Comparison of ENCODE assay signal across 8 cellular contexts in the genomic region with DNA sequence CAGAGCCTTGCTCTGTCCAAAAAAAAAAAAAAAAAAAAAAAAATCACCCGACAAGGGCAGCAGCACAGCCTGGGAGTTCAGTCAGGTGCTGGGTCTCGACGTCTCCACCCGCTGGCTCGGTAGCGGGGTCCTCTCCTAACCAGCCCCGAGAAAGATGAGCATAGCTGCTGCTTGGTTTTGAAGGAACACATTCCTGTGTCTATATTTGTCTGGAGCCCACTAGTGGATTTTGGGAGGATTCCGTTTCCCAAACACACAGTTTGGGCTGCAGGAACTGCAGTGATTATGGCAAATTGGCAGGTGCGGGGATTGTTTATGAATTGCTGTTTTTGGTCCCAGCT. TPM values are rescaled to one million over a fixed set of nuclear protein-coding genes. Genes with fewer than 3 reads are reported as not detected.
A peak's percentile ranks its signal among the peaks of the same experiment; 100 is the strongest.
DNase-seq lines count a peak whose midpoint lies in the region; ATAC-seq lines count a peak whose summit lies in the region.

No MANE protein-coding gene starts in this region.

- no peaks in the 10 kb centered on the region for H3K9me3 Mint-ChIP-seq in activated T-cell treated with anti-CD3 and anti-CD28 coated beads, Interleukin-2, amount 50 U/mL, for 4 hours
- no peaks in the 10 kb centered on the region for H3K9me3 Mint-ChIP-seq in activated T-helper 17 cell treated with anti-CD3 and anti-CD28 coated beads, Interleukin-2, amount 50 U/mL, for 72 hours

- no peak overlapping the region for H3K27ac ChIP-seq in thymus (ENCODE audit: low read depth)

- 73% methylated on average over 9 of the region's 9 CpGs for WGBS in thymus

- H3K9me3 ChIP-seq in thymus (ENCODE audit: control insufficient read depth): no peaks in the 10 kb centered on the region

- peak overlapping the region; percentile 56 for H3K27ac Mint-ChIP-seq in activated T-helper 17 cell treated with anti-CD3 and anti-CD28 coated beads, Interleukin-2, amount 50 U/mL, for 72 hours

- H3K4me1 ChIP-seq in thymus (ENCODE audit: control insufficient read depth, insufficient read depth, low read length): peaks cover 4% of the 10 kb centered on the region

- peaks cover 6% of the 10 kb centered on the region for H3K36me3 Mint-ChIP-seq in activated T-cell treated with anti-CD3 and anti-CD28 coated beads, Interleukin-2, amount 50 U/mL, for 4 hours (ENCODE audit: insufficient read depth)
- H3K36me3 Mint-ChIP-seq in activated T-helper 17 cell treated with anti-CD3 and anti-CD28 coated beads, Interleukin-2, amount 50 U/mL, for 72 hours (ENCODE audit: low read depth): no peaks in the 10 kb centered on the region

- peaks cover 3% of the 10 kb centered on the region for H3K27me3 Mint-ChIP-seq in activated T-cell treated with anti-CD3 and anti-CD28 coated beads, Interleukin-2, amount 50 U/mL, for 4 hours (ENCODE audit: low read depth)
- peaks cover 7% of the 10 kb centered on the region for H3K27me3 Mint-ChIP-seq in activated T-helper 17 cell treated with anti-CD3 and anti-CD28 coated beads, Interleukin-2, amount 50 U/mL, for 72 hours

- H3K36me3 ChIP-seq in thymus (ENCODE audit: control insufficient read depth, insufficient read depth): no peaks in the 10 kb centered on the region

- H3K27me3 ChIP-seq in thymus (ENCODE audit: control insufficient read depth, insufficient read depth): peaks cover 12% of the 10 kb centered on the region

- H3K4me3 ChIP-seq in thymus (ENCODE audit: low read length): peak overlapping the region; percentile 81

- no peak for ATAC-seq in activated T-cell treated with anti-CD3 and anti-CD28 coated beads, Interleukin-2, amount 50 U/mL, for 4 hours
- no peak for ATAC-seq in activated T-helper 17 cell treated with anti-CD3 and anti-CD28 coated beads, Interleukin-2, amount 50 U/mL, for 72 hours (replicated peaks)

- H3K4me3 Mint-ChIP-seq in activated T-cell treated with anti-CD3 and anti-CD28 coated beads, Interleukin-2, amount 50 U/mL, for 4 hours: peak overlapping the region; percentile 81
- H3K4me3 Mint-ChIP-seq in activated T-helper 17 cell treated with anti-CD3 and anti-CD28 coated beads, Interleukin-2, amount 50 U/mL, for 72 hours: peak overlapping the region; percentile 72

- no peak for DNase-seq in activated T-cell treated with anti-CD3 and anti-CD28 coated beads, Interleukin-2, amount 50 U/mL, for 4 hours
- no peak for DNase-seq in activated T-cell treated with anti-CD3 and anti-CD28 coated beads, Interleukin-2, amount 50 U/mL, for 48 hours
- DNase-seq in inferior parietal cortex (ENCODE audit: extremely low spot score) (peak; percentile 41), NCI-H2107 treated with DMSO at 0.1 percent for 48 hours (lab: John Stamatoyannopoulos, UW; ENCODE audit: unreplicated experiment) (no peak), NCI-H2196 (lab: John Stamatoyannopoulos, UW; ENCODE audit: unreplicated experiment) (no peak)
- DNase-seq in stimulated activated CD4-positive, alpha-beta T cell treated with anti-CD3 and anti-CD28 coated beads, Interleukin-1b, Interleukin-23, amount 100 ng/mL, for 48 hours: no peak

- peaks cover 40% of the 10 kb centered on the region for H3K4me1 Mint-ChIP-seq in activated T-cell treated with anti-CD3 and anti-CD28 coated beads, Interleukin-2, amount 50 U/mL, for 4 hours (ENCODE audit: low read depth)
- peaks cover 18% of the 10 kb centered on the region for H3K4me1 Mint-ChIP-seq in activated T-helper 17 cell treated with anti-CD3 and anti-CD28 coated beads, Interleukin-2, amount 50 U/mL, for 72 hours

RNA-seq across cellular contexts. Expression of a gene that starts 1.2 kb away (rescaled TPM):
- 1 to 10 TPM; 4.0 to 5.6 (median 4.8) TPM for total RNA-seq in activated T-cell treated with anti-CD3 and anti-CD28 coated beads, Interleukin-2, amount 50 U/mL, for 4 hours
- total RNA-seq in activated T-helper 17 cell treated with anti-CD3 and anti-CD28 coated beads, Interleukin-2, amount 50 U/mL, for 72 hours: 10 to 100 TPM; 15.8 to 19.0 TPM
- polyA plus RNA-seq in thymus: 9.1 TPM
